8 cellular contexts compared by ENCODE assay signal in the genomic region with DNA sequence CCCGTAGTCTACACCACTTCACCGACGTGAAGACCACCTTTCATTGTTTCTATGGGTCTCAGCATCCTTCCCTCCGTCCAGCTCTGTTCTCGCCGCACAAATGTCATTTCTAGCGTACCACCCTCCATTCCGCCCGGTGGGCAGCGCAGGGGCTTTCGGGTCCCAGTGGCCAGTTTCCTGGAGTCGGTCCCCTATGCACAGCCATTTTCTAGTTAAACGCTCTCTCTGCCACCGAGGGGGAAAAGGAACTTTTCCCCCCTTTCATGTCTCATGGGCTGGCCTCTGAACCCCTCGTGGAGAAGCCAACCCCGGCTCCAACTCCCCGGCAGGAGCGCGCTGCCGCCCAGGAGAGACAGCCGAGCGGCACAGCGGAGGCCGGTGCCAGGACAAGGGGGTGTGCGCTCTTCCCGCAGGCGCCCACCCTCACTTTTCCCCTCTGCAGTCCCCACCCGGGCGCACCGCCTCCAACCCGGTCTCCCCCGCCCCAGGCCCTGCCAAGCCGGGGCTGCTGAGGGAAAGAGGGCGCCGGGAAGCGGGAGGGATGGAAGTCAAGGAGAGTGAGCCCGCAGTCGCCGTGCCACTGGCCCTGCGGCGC. TPM values are rescaled to one million over a fixed set of nuclear protein-coding genes. Genes with fewer than 3 reads are reported as not detected.
DNase-seq lines count a peak whose midpoint lies in the region; ATAC-seq and TF ChIP-seq lines count a peak whose summit lies in the region.

No MANE protein-coding gene starts in this region.

- TF ChIP-seq CTCF in fibroblast of lung (conservative IDR thresholded peaks at IDR 0.05 in 1 of 2, IDR thresholded peaks at IDR 0.05 in 1 of 2; ENCODE audit: low read depth in 1 of 2, low read length in 2 of 2) (no peak), osteoblast (IDR thresholded peaks at IDR 0.05; ENCODE audit: extremely low read depth, low read depth, low read length) (no peak)

- peak overlapping the region; percentile 73 for H3K9ac ChIP-seq in fibroblast of lung (ENCODE audit: insufficient read depth, low read length)

- no peak overlapping the region for H3K27ac ChIP-seq in SJSA1
- H3K27ac ChIP-seq in fibroblast of lung (ENCODE audit: insufficient read depth, low read length), result peak overlapping the region; percentile 52
- H3K27ac ChIP-seq in osteoblast (ENCODE audit: low read depth, low read length), result peak overlapping the region; percentile 80

- H3K27me3 ChIP-seq in SJSA1 (replicated peaks) (no peaks in the 10 kb centered on the region), fibroblast of lung (ENCODE audit: control insufficient read depth, insufficient read depth, low read length) (no peaks in the 10 kb centered on the region), osteoblast (ENCODE audit: insufficient read depth, low read length) (no peaks in the 10 kb centered on the region)

- H3K4me3 ChIP-seq in SJSA1 (peak overlapping the region; percentile 88), fibroblast of lung (replicated peaks in 1 of 4; ENCODE audit: control extremely low read depth in 1 of 4, insufficient read depth in 1 of 4, low read depth in 3 of 4, low read length in 4 of 4) (peak overlapping the region; percentile 76 to 98 (median 86)), osteoblast (ENCODE audit: insufficient read depth, low read length) (peak overlapping the region; percentile 82)

- H3K9me3 ChIP-seq in SJSA1 (replicated peaks) (no peaks in the 10 kb centered on the region), fibroblast of lung (ENCODE audit: control insufficient read depth, insufficient read depth, low read depth, low read length) (no peaks in the 10 kb centered on the region), osteoblast (ENCODE audit: low read depth, low read length) (no peaks in the 10 kb centered on the region)

- DNase-seq in NCI-H82 (lab: John Stamatoyannopoulos, UW) (peak; percentile 52), NCI-H82 treated with DMSO at 0.1 percent for 48 hours (lab: John Stamatoyannopoulos, UW; ENCODE audit: unreplicated experiment) (no peak), SJSA1 (ENCODE audit: low read depth in 1 of 2, low spot score in 2 of 2) (peak in 1 of 2 experiments; percentile 19), fibroblast of lung (ENCODE audit: low read depth in 2 of 2) (no peak), osteoblast (ENCODE audit: insufficient read length, low spot score, missing footprints) (no peak), NCI-H187 treated with DMSO at 0.1 percent for 48 hours (lab: John Stamatoyannopoulos, UW) (no peak), GF-D8 (lab: John Stamatoyannopoulos, UW) (no peak)

- H3K4me2 ChIP-seq in fibroblast of lung (ENCODE audit: extremely low read depth, insufficient read depth, low read length) (peak overlapping the region; percentile 99), osteoblast (ENCODE audit: insufficient read depth, low read length) (peak overlapping the region; percentile 95)

- H4K20me1 ChIP-seq in fibroblast of lung (ENCODE audit: control insufficient read depth, extremely low read depth, insufficient read depth, low read length) (no peaks in the 10 kb centered on the region), osteoblast (ENCODE audit: insufficient read depth, low read length) (peaks cover 7% of the 10 kb centered on the region)

- peaks cover 40% of the 10 kb centered on the region for H3K79me2 ChIP-seq in fibroblast of lung (ENCODE audit: control insufficient read depth, insufficient read depth, low read length)
- peaks cover 52% of the 10 kb centered on the region for H3K79me2 ChIP-seq in osteoblast (ENCODE audit: insufficient read depth, low read length)

- H2AFZ ChIP-seq in fibroblast of lung (ENCODE audit: low read length) (peak overlapping the region; percentile 65), osteoblast (ENCODE audit: low read length) (peak overlapping the region; percentile 17)

- peaks cover 16% of the 10 kb centered on the region for H3K4me1 ChIP-seq in SJSA1 (replicated peaks)
- peaks cover 7% of the 10 kb centered on the region for H3K4me1 ChIP-seq in fibroblast of lung (ENCODE audit: control insufficient read depth, extremely low read depth, insufficient read depth, low read length)
- H3K4me1 ChIP-seq in osteoblast (ENCODE audit: insufficient read depth, low read length), result peaks cover 26% of the 10 kb centered on the region

- H3K36me3 ChIP-seq in SJSA1 (no peaks in the 10 kb centered on the region), fibroblast of lung (ENCODE audit: control insufficient read depth, insufficient read depth, low read length) (no peaks in the 10 kb centered on the region), osteoblast (ENCODE audit: insufficient read depth, low read length) (no peaks in the 10 kb centered on the region)

- ATAC-seq in HG02840 (IDR thresholded peaks at IDR 0.05; ENCODE audit: low FRiP score, unreplicated experiment), result peak; percentile 10

RNA-seq across cellular contexts. Expression of a gene that starts 0.7 kb away (rescaled TPM):
- 12.9 and 13.1 TPM in 2 replicates for total RNA-seq in SJSA1 (2014; rRNA removed; shearing (Covaris generic))
- 18.7 and 25.1 TPM in 2 replicates for total RNA-seq in fibroblast of lung
- polyA plus RNA-seq in fibroblast of lung, result 29.8 and 39.8 TPM in 2 replicates
- polyA plus RNA-seq in fibroblast of lung (2012), result 17.2 and 18.2 TPM in 2 replicates
- polyA minus RNA-seq in fibroblast of lung (ENCODE audit: low replicate concordance), result 46.6 and 52.9 TPM in 2 replicates
- 89.0 and 92.3 TPM in 2 replicates for total RNA-seq in osteoblast

RNA-seq across cellular contexts. Expression of a gene that starts 43.1 kb away (rescaled TPM):
- 32.8 and 37.7 TPM in 2 replicates for total RNA-seq in SJSA1 (2014; rRNA removed; shearing (Covaris generic))
- total RNA-seq in fibroblast of lung (282 and 397 TPM in 2 replicates), osteoblast (258 and 348 TPM in 2 replicates)
- 491 and 961 TPM in 2 replicates for polyA plus RNA-seq in fibroblast of lung
- 230 and 415 TPM in 2 replicates for polyA plus RNA-seq in fibroblast of lung (2012)
- 111 and 182 TPM in 2 replicates for polyA minus RNA-seq in fibroblast of lung (ENCODE audit: low replicate concordance)
